ENCODE assay signal across 18 cellular contexts in genomic region chr9:22157831-22158230, GRCh38.
"Had no signal": no experiment of that assay in that cellular context is flagged by ENCODE, and none has a peak within 500 bp of the region (broad histone marks: within the 10 kb centered on the region; RNA-seq: fewer than 3 reads in every experiment).

No MANE protein-coding gene starts in this region.

- DNase-seq: activated B cell treated with CpG ODN at 0.5 μM for 24 hours; activated CD4-positive, alpha-beta T cell treated with anti-CD3 and anti-CD28 coated beads, Interleukin-2, amount 10 ng/mL, durations not matched to agents 7 days and 5 days; activated CD8-positive, alpha-beta memory T cell treated with anti-CD3 and anti-CD28 coated beads for 24 hours; activated effector memory CD4-positive, alpha-beta T cell treated with Interleukin-2 at 50 U/mL for 16 hours; amniotic stem cell; dorsolateral prefrontal cortex; foreskin melanocyte; heart left ventricle; kidney; left ventricle myocardium superior; naive thymus-derived CD8-positive, alpha-beta T cell; nucleus accumbens; stimulated activated CD4-positive, alpha-beta T cell treated with anti-CD3 and anti-CD28 coated beads, Interleukin-12 subunit alpha, Interleukin-12 subunit beta, amount 100 ng/mL, for 4 hours; stimulated activated naive CD4-positive, alpha-beta T cell treated with Interleukin-2 at 50 U/mL for 16 hours; T-helper 17 cell; upper lobe of left lung had no signal

- H3K27me3 ChIP-seq: heart left ventricle, upper lobe of left lung had no signal

- H3K27ac ChIP-seq: dorsolateral prefrontal cortex, upper lobe of left lung had no signal

- H3K4me3 ChIP-seq: dorsolateral prefrontal cortex, heart left ventricle, upper lobe of left lung had no signal

- H3K9me3 ChIP-seq: heart left ventricle, upper lobe of left lung had no signal

- ATAC-seq: activated naive CD4-positive, alpha-beta T cell treated with anti-CD3 and anti-CD28 coated beads, Interleukin-2, amount 50 U/mL, for 72 hours; heart left ventricle; left ventricle myocardium superior; naive thymus-derived CD8-positive, alpha-beta T cell; sciatic nerve; T-helper 17 cell had no signal

- H3K36me3 ChIP-seq: heart left ventricle, upper lobe of left lung had no signal
